11 cellular contexts compared by ENCODE assay signal in genomic region chr12:27330846-27331245, GRCh38. TPM values are rescaled to one million over a fixed set of nuclear protein-coding genes. Genes with fewer than 3 reads are reported as not detected.
DNase-seq lines count a peak whose midpoint lies in the region; ATAC-seq, FAIRE-seq and TF ChIP-seq lines count a peak whose summit lies in the region.
"Had no signal": no experiment of that assay in that cellular context is flagged by ENCODE, and none has a peak within 500 bp of the region (broad histone marks: within the 10 kb centered on the region; RNA-seq: fewer than 3 reads in every experiment).

No MANE protein-coding gene starts in this region.

- in situ Hi-C loops in mammary epithelial cell (cut with MboI; ENCODE audit: low sequenced_read_pairs in 2 of 2) = loop anchor here in 1 of 2 donors (10.0 kb wide), 1 partner anchor 54 kb away; no protein-coding TSS in a partner anchor

- H2AFZ ChIP-seq in mammary epithelial cell (ENCODE audit: low read depth, low read length) = peak overlapping the region; percentile 31

- FAIRE-seq in small intestine (lab: Jason Lieb, UNC) = no peak

- dilution Hi-C loops in mammary epithelial cell (cut with HindIII; ENCODE audit: low sequenced_read_pairs) = no loop called here

- peak overlapping the region; percentile 76 for H3K4me2 ChIP-seq in mammary epithelial cell (ENCODE audit: insufficient read depth, low read depth, low read length)

- H3K9me3 Mint-ChIP-seq in nephron = no peaks in the 10 kb centered on the region

- H3K36me3 Mint-ChIP-seq in nephron (ENCODE audit: low read depth) = peaks cover 12% of the 10 kb centered on the region

- H3K27me3 ChIP-seq in mammary epithelial cell (ENCODE audit: insufficient read depth, low read length) (no peaks in the 10 kb centered on the region), small intestine (ENCODE audit: control insufficient read depth in 2 of 2, insufficient read depth in 2 of 2, low read length in 2 of 2) (no peaks in the 10 kb centered on the region)

- no peaks in the 10 kb centered on the region for H4K20me1 ChIP-seq in mammary epithelial cell (ENCODE audit: insufficient read depth, low read length)

- peak; percentile 21 for DNase-seq in AG08395 (ENCODE audit: low spot score)
- DNase-seq in LNCaP clone FGC (ENCODE audit: low read depth) = peak; percentile 54
- no peak for DNase-seq in mammary epithelial cell
- DNase-seq in activated gamma-delta T cell (lab: John Stamatoyannopoulos, UW) = no peak
- no peak for DNase-seq in small intestine
- DNase-seq: aorta, NCI-H510A treated with DMSO at 0.1 percent for 48 hours had no signal

- peaks cover 5% of the 10 kb centered on the region for H3K4me1 Mint-ChIP-seq in nephron

- TSS peak; percentile 42 for BruUV-seq in mammary epithelial cell (replicated peaks; lab: Mats Ljungman, UMichigan)

- WGBS in mammary epithelial cell (ENCODE audit: low coverage, missing lambda C conversion rate) = 0% methylated on average over 1 of the region's 1 CpG
- WGBS in small intestine, 3 donors = 18 to 67% (median 55%) methylated on average over 1 of the region's 1 CpG

- H3K4me3 ChIP-seq in LNCaP clone FGC (ENCODE audit: low read depth, low read length) (no peak overlapping the region), mammary epithelial cell (replicated peaks in 1 of 3; ENCODE audit: insufficient read depth in 1 of 3, low read depth in 2 of 3, low read length in 3 of 3) (peak overlapping the region in 2 of 3 experiments; percentile 23 to 28), small intestine (ENCODE audit: low read depth in 1 of 2, low read length in 2 of 2) (no peak overlapping the region)
- H3K4me3 ChIP-seq: upper lobe of left lung had no signal

- H3K27ac ChIP-seq in mammary epithelial cell (ENCODE audit: insufficient read depth, low read depth, low read length) (peak overlapping the region; percentile 99), small intestine (ENCODE audit: low read depth in 1 of 2, low read length in 1 of 2) (no peak overlapping the region)
- H3K27ac ChIP-seq: upper lobe of left lung had no signal

- peak overlapping the region in 2 of 3 experiments; percentile 47 to 78 for H3K4me3 Mint-ChIP-seq in nephron

- H3K9me3 ChIP-seq in mammary epithelial cell (replicated peaks; ENCODE audit: insufficient read depth, low read length) = no peaks in the 10 kb centered on the region
- H3K9me3 ChIP-seq in small intestine (ENCODE audit: control insufficient read depth, low read depth) = no peaks in the 10 kb centered on the region
- H3K9me3 ChIP-seq: upper lobe of left lung had no signal

- H3K27ac Mint-ChIP-seq in nephron = no peak overlapping the region

- no peak for TF ChIP-seq CTCF in LNCaP clone FGC (IDR thresholded peaks at IDR 0.05; ENCODE audit: control insufficient read depth, extremely low read depth, insufficient read depth)
- TF ChIP-seq CTCF in mammary epithelial cell (conservative IDR thresholded peaks at IDR 0.05 in 1 of 2, IDR thresholded peaks at IDR 0.05 in 1 of 2; ENCODE audit: extremely low read depth in 1 of 2, insufficient read depth in 1 of 2, low read depth in 1 of 2, low read length in 2 of 2) = no peak
- no peak for TF ChIP-seq CTCF in nephron (IDR thresholded peaks at IDR 0.05; ENCODE audit: unreplicated experiment in 3 of 3)

- H3K36me3 ChIP-seq in mammary epithelial cell (ENCODE audit: insufficient read depth, low read length) = no peaks in the 10 kb centered on the region
- H3K36me3 ChIP-seq in small intestine (ENCODE audit: control insufficient read depth in 2 of 2, insufficient read depth in 2 of 2, low read length in 2 of 2) = no peaks in the 10 kb centered on the region

- peaks cover 28% of the 10 kb centered on the region for H3K79me2 ChIP-seq in mammary epithelial cell (ENCODE audit: insufficient read depth, low read length)

- peak overlapping the region; percentile 92 for H3K9ac ChIP-seq in mammary epithelial cell (ENCODE audit: insufficient read depth, low read length)

- intact Hi-C loops in mammary epithelial cell (cut with micrococcal nuclease) = loop anchor here (1.0 to 5.0 kb wide), 5 partner anchors 12 to 321 kb away; partner anchors contain the start of gene PPFIBP1

- CTCF ChIA-PET in mammary epithelial cell (lab: Charles Lee; ENCODE audit: low non-redundant PET) = no interaction called here

- H3K4me1 ChIP-seq in mammary epithelial cell (ENCODE audit: insufficient read depth, low read length) (peaks cover 38% of the 10 kb centered on the region), small intestine (ENCODE audit: control insufficient read depth in 2 of 2, insufficient read depth in 1 of 2, low read depth in 1 of 2, low read length in 1 of 2) (peaks cover 0 to 9% of the 10 kb centered on the region in 2 donors)

- H3K27me3 Mint-ChIP-seq in nephron (ENCODE audit: low read depth) = peaks cover 58% of the 10 kb centered on the region

- ATAC-seq in HG03354 (IDR thresholded peaks at IDR 0.05; ENCODE audit: poor library complexity, severe bottlenecking, unreplicated experiment) = no peak
- ATAC-seq in GM18867 (IDR thresholded peaks at IDR 0.05; ENCODE audit: unreplicated experiment) = no peak

RNA-seq across cellular contexts. Expression of gene BMAL2, which starts 1.8 kb away (rescaled TPM):
- total RNA-seq in mammary epithelial cell = 10 to 100 TPM in 1 of 2 donors, 1 to 10 TPM in 1; 8.8 to 51.6 TPM
- polyA plus RNA-seq in mammary epithelial cell (12.7 TPM), small intestine (1 to 10 TPM; 1.4 to 4.2 (median 3.4) TPM)
- 21.8 TPM for polyA minus RNA-seq in mammary epithelial cell

Comparison
In these comparisons a context has a peak if more than half of its experiments do, and no peak if none do; other contexts are left out.
1. DNase-seq: peak in AG08395 (single experiment) and LNCaP clone FGC (single experiment); none in mammary epithelial cell (single experiment), activated gamma-delta T cell (single experiment) and small intestine (single experiment).
2. H3K4me3 ChIP-seq: peak in mammary epithelial cell (2 of 3); none in LNCaP clone FGC (single experiment) and small intestine (0 of 2).